In the genomic region with DNA sequence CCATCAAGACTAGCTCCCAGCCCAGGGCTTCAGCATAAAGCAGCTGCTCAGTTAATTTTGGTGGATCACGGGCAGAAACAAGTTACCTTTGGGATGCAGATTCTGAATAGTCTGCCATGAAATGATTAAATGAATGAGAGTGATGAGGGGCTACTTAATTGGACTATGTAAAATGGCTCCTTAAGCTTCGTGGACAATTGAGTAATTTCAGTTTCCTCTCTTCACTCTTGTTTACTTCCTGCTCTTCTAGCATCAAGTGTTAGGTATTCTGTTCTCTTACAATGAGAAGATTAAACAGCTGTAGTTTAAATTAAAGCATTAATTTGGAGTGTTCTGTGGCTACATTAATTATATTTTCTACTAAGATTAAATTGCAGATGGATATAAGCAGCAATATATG, we compare ENCODE assay signal across 13 cellular contexts. TPM values are rescaled to one million over a fixed set of nuclear protein-coding genes. Genes with fewer than 3 reads are reported as not detected.
A peak's percentile ranks its signal among the peaks of the same experiment; 100 is the strongest.
DNase-seq lines count a peak whose midpoint lies in the region; ATAC-seq and TF ChIP-seq lines count a peak whose summit lies in the region.
"Had no signal": no experiment of that assay in that cellular context is flagged by ENCODE, and none has a peak within 500 bp of the region (broad histone marks: within the 10 kb centered on the region; RNA-seq: fewer than 3 reads in every experiment).

No MANE protein-coding gene starts in this region.

- peaks cover 10 to 89% (median 60%) of the 10 kb centered on the region in 4 donors for H3K4me1 ChIP-seq in stomach

- H3K9me3 ChIP-seq in stomach, result no peaks in the 10 kb centered on the region
- H3K9me3 ChIP-seq: BE2C, MG63, suprapubic skin had no signal

- H3K27ac ChIP-seq in stomach, result peak overlapping the region in 3 of 5 donors; percentile 17 to 46 (median 21)
- H3K27ac ChIP-seq: suprapubic skin, VCaP had no signal

- H3K36me3 ChIP-seq in stomach, result no peaks in the 10 kb centered on the region
- H3K36me3 ChIP-seq: BE2C, MG63, suprapubic skin had no signal

- H3K4me3 ChIP-seq in stomach, result no peak overlapping the region
- H3K4me3 ChIP-seq: MG63, suprapubic skin had no signal

- peak overlapping the region; percentile 38 for H3K4me3 Mint-ChIP-seq in activated T-cell treated with anti-CD3 and anti-CD28 coated beads, Interleukin-2, amount 50 U/mL, for 4 hours
- peak overlapping the region; percentile 10 to 63 for H3K4me3 Mint-ChIP-seq in effector memory CD8-positive, alpha-beta T cell

- TF ChIP-seq POLR2A in stomach (IDR thresholded peaks at IDR 0.05), result no peak

- peaks cover 73% of the 10 kb centered on the region for H3K4me1 Mint-ChIP-seq in activated T-cell treated with anti-CD3 and anti-CD28 coated beads, Interleukin-2, amount 50 U/mL, for 4 hours (ENCODE audit: low read depth)
- H3K4me1 Mint-ChIP-seq in effector memory CD8-positive, alpha-beta T cell (ENCODE audit: low read depth in 2 of 2), result peaks cover 50 to 73% of the 10 kb centered on the region in 2 donors

- H3K27me3 ChIP-seq in stomach, result no peaks in the 10 kb centered on the region
- H3K27me3 ChIP-seq: BE2C, MG63, suprapubic skin had no signal

- H3K27ac Mint-ChIP-seq in effector memory CD8-positive, alpha-beta T cell, result peak overlapping the region; percentile 87 to 92

- DNase-seq in activated T-cell treated with anti-CD3 and anti-CD28 coated beads, Interleukin-2, amount 50 U/mL, for 4 hours, result no peak
- DNase-seq in activated T-cell treated with anti-CD3 and anti-CD28 coated beads for 4 hours (no peak), NCI-H2029 treated with DMSO at 0.1 percent for 48 hours (lab: John Stamatoyannopoulos, UW) (peak; percentile 58), stomach (no peak), iPS-NIHi7 (ENCODE audit: extremely low spot score) (no peak), DMS114 treated with DMSO at 0.1 percent for 48 hours (lab: John Stamatoyannopoulos, UW; ENCODE audit: unreplicated experiment) (no peak), NCI-H82 treated with DMSO at 0.1 percent for 48 hours (lab: John Stamatoyannopoulos, UW; ENCODE audit: unreplicated experiment) (no peak)
- DNase-seq in effector memory CD8-positive, alpha-beta T cell, result no peak
- DNase-seq: BE2C; effector memory CD4-positive, alpha-beta T cell; MG63 had no signal

- no peak for TF ChIP-seq CTCF in stomach (IDR thresholded peaks at IDR 0.05)

- no peaks in the 10 kb centered on the region for H3K9me3 Mint-ChIP-seq in activated T-cell treated with anti-CD3 and anti-CD28 coated beads, Interleukin-2, amount 50 U/mL, for 4 hours
- H3K9me3 Mint-ChIP-seq in effector memory CD8-positive, alpha-beta T cell, result no peaks in the 10 kb centered on the region

- no peak for TF ChIP-seq EP300 in stomach (IDR thresholded peaks at IDR 0.05)

- peaks cover 3% of the 10 kb centered on the region for H3K36me3 Mint-ChIP-seq in activated T-cell treated with anti-CD3 and anti-CD28 coated beads, Interleukin-2, amount 50 U/mL, for 4 hours (ENCODE audit: insufficient read depth)
- H3K36me3 Mint-ChIP-seq in effector memory CD8-positive, alpha-beta T cell (ENCODE audit: insufficient read depth), result peaks cover 26% of the 10 kb centered on the region

- no peak for ATAC-seq in activated T-cell treated with anti-CD3 and anti-CD28 coated beads, Interleukin-2, amount 50 U/mL, for 4 hours
- no peak for ATAC-seq in effector memory CD8-positive, alpha-beta T cell (replicated peaks)

- no peaks in the 10 kb centered on the region for H3K27me3 Mint-ChIP-seq in activated T-cell treated with anti-CD3 and anti-CD28 coated beads, Interleukin-2, amount 50 U/mL, for 4 hours (ENCODE audit: low read depth)
- H3K27me3 Mint-ChIP-seq in effector memory CD8-positive, alpha-beta T cell, result no peaks in the 10 kb centered on the region

- intact Hi-C loops in stomach (cut with DNase I; ENCODE audit: low total_unique reads), result no loop called here

- 75 to 89% (median 79%) methylated on average over 2 of the region's 2 CpGs for WGBS in stomach, 5 donors

RNA-seq across cellular contexts. Expression of a gene that starts 28.1 kb away (rescaled TPM):
- 10 to 100 TPM; 21.1 to 23.6 (median 22.5) TPM for total RNA-seq in activated T-cell treated with anti-CD3 and anti-CD28 coated beads, Interleukin-2, amount 50 U/mL, for 4 hours
- total RNA-seq in stomach, result 100 to 1,000 TPM in 3 of 5 donors, 10 to 100 TPM in 2; 45.2 to 280 (median 115) TPM
- 10 to 100 TPM in 2 of 3 donors, 1 to 10 TPM in 1; 9.2 to 10.5 (median 10.1) TPM for polyA plus RNA-seq in stomach
